In genomic region chr1:70221241-70222077, GRCh38 we compare ENCODE assay signal across 8 cellular contexts. TPM values are rescaled to one million over a fixed set of nuclear protein-coding genes. Genes with fewer than 3 reads are reported as not detected.
DNase-seq lines count a peak whose midpoint lies in the region; ATAC-seq, FAIRE-seq and TF ChIP-seq lines count a peak whose summit lies in the region.

SRSF11 (plus strand) TSS chr1:70221380; CDS start chr1:70221637, 257 bp downstream.

- no peaks in the 10 kb centered on the region for H3K27me3 ChIP-seq in bronchial epithelial cell (ENCODE audit: control insufficient read depth, insufficient read depth, low read length)

- POLR2A ChIA-PET in AG04449 (lab: Yijun Ruan, JAX): interaction anchor here (0.7 to 1.3 kb wide), 4 partner anchors 13 to 2000 kb away, joined by 3 to 15 read pairs (median 3); partner anchors contain the start of gene LRRC40

- H3K36me3 ChIP-seq in bronchial epithelial cell (ENCODE audit: control insufficient read depth, insufficient read depth, low read length): peaks cover 8% of the 10 kb centered on the region

- FAIRE-seq in bronchial epithelial cell (lab: Jason Lieb, UNC): no peak

- peak within 1 kb of the TSS; percentile 74 for H3K4me3 ChIP-seq in AG04449 (ENCODE audit: low read depth, low read length)
- H3K4me3 ChIP-seq in WI38 (ENCODE audit: low read depth, low read length): peak within 1 kb of the TSS; percentile 83
- H3K4me3 ChIP-seq in bronchial epithelial cell (ENCODE audit: low read depth, low read length): peak within 1 kb of the TSS; percentile 77

- DNase-seq in AG04449 (ENCODE audit: low read depth, low spot score) (peak; percentile 45), NCI-H2196 treated with DMSO at 0.1 percent for 48 hours (lab: John Stamatoyannopoulos, UW; ENCODE audit: unreplicated experiment) (peak; percentile 88), bronchial epithelial cell (ENCODE audit: low read depth) (peak; percentile 76), iPS-NIHi7 (ENCODE audit: extremely low spot score) (peak; percentile 94), smooth muscle cell of the brain vasculature (ENCODE audit: low read depth, low spot score) (peak; percentile 85)

- TF ChIP-seq CTCF in AG04449 (IDR thresholded peaks at IDR 0.05; ENCODE audit: insufficient read depth, low read length, missing control alignments): no peak
- TF ChIP-seq CTCF in WI38 (IDR thresholded peaks at IDR 0.05; ENCODE audit: low read depth, low read length): no peak
- TF ChIP-seq CTCF in bronchial epithelial cell (IDR thresholded peaks at IDR 0.05; ENCODE audit: insufficient read depth, low read length, severe bottlenecking): no peak

- CTCF ChIA-PET in AG04449 (lab: Yijun Ruan, JAX): interaction anchor here (0.7 kb wide), 1 partner anchor 9 kb away, joined by 3 read pairs; no protein-coding TSS in a partner anchor

- ATAC-seq in GM18870 (IDR thresholded peaks at IDR 0.05; ENCODE audit: unreplicated experiment): peak; percentile 77
- ATAC-seq in HG03135 (IDR thresholded peaks at IDR 0.05; ENCODE audit: unreplicated experiment): peak; percentile 96

RNA-seq across cellular contexts. Expression of gene SRSF11, which starts in this region (rescaled TPM):
- 62.9 and 107 TPM in 2 replicates for total RNA-seq in bronchial epithelial cell

Comparison
In these comparisons a context has a peak if more than half of its experiments do, and no peak if none do; other contexts are left out.
1. Peak in every context shown above with its lines: DNase-seq, ATAC-seq and H3K4me3 ChIP-seq.